ENCODE assay signal across 8 cellular contexts in the genomic region with DNA sequence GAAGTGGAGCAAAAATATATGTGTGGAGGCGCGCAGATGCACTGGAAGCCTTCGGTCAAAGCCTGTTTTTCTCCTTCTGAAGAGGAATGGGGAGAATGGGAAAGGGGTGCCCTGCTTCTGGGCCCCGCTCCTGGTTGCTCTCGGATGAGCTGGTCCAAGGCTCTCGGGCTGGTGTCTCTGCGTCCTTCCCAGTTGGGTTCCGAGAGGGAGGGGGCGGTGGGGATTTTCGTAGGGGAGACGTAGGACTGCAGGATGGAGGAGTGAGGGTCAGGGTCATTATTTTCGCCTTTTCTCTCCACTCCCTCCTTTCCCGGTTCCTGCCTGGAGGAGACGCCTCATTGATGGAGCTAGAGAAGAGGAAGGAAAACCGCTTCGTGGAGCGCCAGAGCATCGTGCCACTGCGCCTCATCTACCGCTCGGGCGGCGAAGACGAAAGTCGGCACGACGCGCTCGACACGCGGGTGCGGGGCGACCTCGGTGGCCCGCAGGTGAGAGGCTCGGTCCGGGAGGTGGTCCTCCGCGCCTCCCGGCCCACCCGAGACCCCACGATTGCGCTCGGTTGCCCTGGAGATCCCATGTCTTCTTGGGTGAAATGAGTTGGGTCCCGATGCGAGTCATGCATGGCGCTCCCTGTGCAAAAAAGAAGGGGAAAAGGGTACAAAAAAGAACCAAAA. TPM values are rescaled to one million over a fixed set of nuclear protein-coding genes. Genes with fewer than 3 reads are reported as not detected.
DNase-seq lines count a peak whose midpoint lies in the region; ATAC-seq and TF ChIP-seq lines count a peak whose summit lies in the region.

No MANE protein-coding gene starts in this region.

- H3K36me3 ChIP-seq in CD8-positive, alpha-beta memory T cell (ENCODE audit: insufficient read depth, low read length): no peaks in the 10 kb centered on the region
- H3K36me3 ChIP-seq in adrenal gland (replicated peaks in 1 of 2) (no peaks in the 10 kb centered on the region), psoas muscle (ENCODE audit: insufficient read depth in 1 of 2, low read depth in 1 of 2) (no peaks in the 10 kb centered on the region)

- TF ChIP-seq POLR2A in adrenal gland (IDR thresholded peaks at IDR 0.05): no peak

- 1 to 2% (median 2%) methylated on average over 25 to 47 of the region's 47 CpGs for WGBS in adrenal gland, 4 donors
- 3% methylated on average over 47 of the region's 47 CpGs for WGBS in right cardiac atrium
- 2 to 4% (median 2%) methylated on average over 33 to 47 of the region's 47 CpGs for WGBS in psoas muscle, 3 donors

- H3K36me3 Mint-ChIP-seq in CD8-positive, alpha-beta memory T cell: peaks cover 4 to 17% (median 5%) of the 10 kb centered on the region in 3 donors

- H3K4me1 Mint-ChIP-seq in CD8-positive, alpha-beta memory T cell: peaks cover 9 to 22% (median 13%) of the 10 kb centered on the region in 3 donors

- TF ChIP-seq CTCF in adrenal gland (IDR thresholded peaks at IDR 0.05) (no peak), psoas muscle (IDR thresholded peaks at IDR 0.05) (no peak)

- CTCF ChIA-PET in CD8-positive, alpha-beta memory T cell (lab: Charles Lee): interaction anchor here (0.7 to 1.9 kb wide), 6 partner anchors 10 to 286 kb away, joined by 3 to 8 read pairs (median 4); no protein-coding TSS in a partner anchor

- ATAC-seq in GM19455 (IDR thresholded peaks at IDR 0.05; ENCODE audit: unreplicated experiment) (peak; percentile 2), right cardiac atrium (peak; percentile 17 to 20), psoas muscle (peak in 2 of 4 donors; percentile 30 to 39), GM21367 (IDR thresholded peaks at IDR 0.05; ENCODE audit: unreplicated experiment) (no peak)

- H3K9me3 ChIP-seq in CD8-positive, alpha-beta memory T cell (ENCODE audit: low read length): no peaks in the 10 kb centered on the region
- H3K9me3 ChIP-seq in adrenal gland (replicated peaks in 1 of 3) (no peaks in the 10 kb centered on the region), right cardiac atrium (ENCODE audit: control insufficient read depth, low read length) (no peaks in the 10 kb centered on the region), psoas muscle (no peaks in the 10 kb centered on the region)

- H3K4me3 ChIP-seq in CD8-positive, alpha-beta memory T cell (ENCODE audit: low read length): peak overlapping the region; percentile 69
- H3K4me3 ChIP-seq in adrenal gland: peak overlapping the region; percentile 4 to 92 (median 86)
- H3K4me3 ChIP-seq in right cardiac atrium (ENCODE audit: low read length): peak overlapping the region; percentile 56
- peak overlapping the region; percentile 80 for H3K4me3 ChIP-seq in psoas muscle

- DNase-seq in CD8-positive, alpha-beta memory T cell: peak in 2 of 5 donors; percentile 10 to 23
- DNase-seq in NCI-H2171 (lab: John Stamatoyannopoulos, UW): peak; percentile 37
- peak; percentile 20 to 59 (median 40) for DNase-seq in adrenal gland
- peak in 1 of 3 donors; percentile 38 for DNase-seq in right cardiac atrium
- peak in 1 of 2 donors; percentile 44 for DNase-seq in psoas muscle
- no peak for DNase-seq in DMS114 treated with DMSO at 0.1 percent for 48 hours (lab: John Stamatoyannopoulos, UW; ENCODE audit: unreplicated experiment)

- H3K27me3 Mint-ChIP-seq in CD8-positive, alpha-beta memory T cell: peaks cover 0 to 3% of the 10 kb centered on the region in 2 donors

- H3K27ac Mint-ChIP-seq in CD8-positive, alpha-beta memory T cell: peak overlapping the region in 5 of 8 donors; percentile 36 to 89 (median 69)

- H3K27me3 ChIP-seq in CD8-positive, alpha-beta memory T cell (ENCODE audit: insufficient read depth, low read length, poor library complexity, severe bottlenecking): no peaks in the 10 kb centered on the region
- H3K27me3 ChIP-seq in adrenal gland (no peaks in the 10 kb centered on the region), right cardiac atrium (ENCODE audit: control insufficient read depth, insufficient read depth) (no peaks in the 10 kb centered on the region), psoas muscle (ENCODE audit: insufficient read depth in 3 of 3, low read length in 2 of 3) (no peaks in the 10 kb centered on the region)

- no peaks in the 10 kb centered on the region for H3K9me3 Mint-ChIP-seq in CD8-positive, alpha-beta memory T cell

- intact Hi-C loops in adrenal gland (cut with DNase I): loop anchor here in 1 of 2 donors (10.0 kb wide), 1 partner anchor 180 kb away; no protein-coding TSS in a partner anchor
- intact Hi-C loops in right cardiac atrium (cut with DNase I): no loop called here
- intact Hi-C loops in psoas muscle (cut with DNase I): loop anchor here (5.0 to 10.0 kb wide), 3 partner anchors 58 to 180 kb away; a partner anchor contains a TSS

- H3K4me3 Mint-ChIP-seq in CD8-positive, alpha-beta memory T cell: peak overlapping the region; percentile 88 to 95 (median 93)

- POLR2A ChIA-PET in CD8-positive, alpha-beta memory T cell (lab: Charles Lee): interaction anchor here (0.6 to 1.5 kb wide), 2 partner anchors 14 to 235 kb away, joined by 3 to 4 read pairs; no protein-coding TSS in a partner anchor

- H3K27ac ChIP-seq in CD8-positive, alpha-beta memory T cell (ENCODE audit: low read depth, low read length): peak overlapping the region; percentile 38
- peak overlapping the region in 3 of 5 donors; percentile 33 to 73 (median 67) for H3K27ac ChIP-seq in adrenal gland
- H3K27ac ChIP-seq in right cardiac atrium (ENCODE audit: low read length): no peak overlapping the region
- H3K27ac ChIP-seq in psoas muscle: no peak overlapping the region

- H3K4me1 ChIP-seq in CD8-positive, alpha-beta memory T cell (ENCODE audit: insufficient read depth, low read length): peaks cover 6% of the 10 kb centered on the region
- H3K4me1 ChIP-seq in adrenal gland (replicated peaks in 1 of 2): peaks cover 10 to 13% of the 10 kb centered on the region in 2 donors
- no peaks in the 10 kb centered on the region for H3K4me1 ChIP-seq in right cardiac atrium (ENCODE audit: control insufficient read depth, insufficient read depth, low read length)
- H3K4me1 ChIP-seq in psoas muscle: peaks cover 4% of the 10 kb centered on the region

RNA-seq across cellular contexts. Expression of a gene that starts 0.8 kb away (rescaled TPM):
- total RNA-seq in CD8-positive, alpha-beta memory T cell: 1 to 10 TPM; 4.3 to 4.7 TPM
- polyA plus RNA-seq in CD8-positive, alpha-beta memory T cell: 2.3 TPM
- 10 to 100 TPM in 7 of 8 donors, 1 to 10 TPM in 1; 7.8 to 35.0 (median 27.2) TPM for total RNA-seq in adrenal gland
- 1 to 10 TPM; 2.3 to 5.2 (median 3.2) TPM for polyA plus RNA-seq in adrenal gland
- 1 to 10 TPM; 2.5 to 5.6 (median 3.9) TPM for total RNA-seq in right cardiac atrium
- 0.57 TPM for polyA plus RNA-seq in right cardiac atrium
- total RNA-seq in psoas muscle: 1 to 10 TPM in 2 of 4 donors, under 1 TPM in 2; 0.42 to 7.0 (median 1.0) TPM
- polyA plus RNA-seq in psoas muscle: under 1 TPM; 0.09 to 0.38 (median 0.14) TPM

RNA-seq across cellular contexts. Expression of a gene that starts 58.5 kb away (rescaled TPM):
- 10 to 100 TPM; 63.9 to 67.1 TPM for total RNA-seq in CD8-positive, alpha-beta memory T cell
- 30.4 TPM for polyA plus RNA-seq in CD8-positive, alpha-beta memory T cell
- total RNA-seq in adrenal gland (10 to 100 TPM in 1 of 8 donors, 1 to 10 TPM in 6, under 1 TPM in 1; 0.91 to 23.2 (median 7.5) TPM), right cardiac atrium (1 to 10 TPM; 2.2 to 2.8 (median 2.5) TPM), psoas muscle (1 to 10 TPM; 1.5 to 4.1 (median 2.0) TPM)
- polyA plus RNA-seq in adrenal gland (1 to 10 TPM; 5.6 to 6.6 (median 5.8) TPM), right cardiac atrium (1.6 TPM), psoas muscle (1 to 10 TPM; 2.0 to 5.3 (median 3.8) TPM)

RNA-seq across cellular contexts. Expression of a gene that starts 58.7 kb away (rescaled TPM):
- total RNA-seq in CD8-positive, alpha-beta memory T cell: 10 to 100 TPM; 32.8 to 37.9 TPM
- 13.7 TPM for polyA plus RNA-seq in CD8-positive, alpha-beta memory T cell
- 10 to 100 TPM in 7 of 8 donors, 1 to 10 TPM in 1; 9.9 to 57.2 (median 25.1) TPM for total RNA-seq in adrenal gland
- polyA plus RNA-seq in adrenal gland: 10 to 100 TPM in 1 of 3 donors, 1 to 10 TPM in 2; 4.5 to 21.6 (median 6.1) TPM
- total RNA-seq in right cardiac atrium: 10 to 100 TPM; 25.7 to 28.4 (median 27.1) TPM
- 8.6 TPM for polyA plus RNA-seq in right cardiac atrium
- 10 to 100 TPM in 1 of 4 donors, 1 to 10 TPM in 3; 5.8 to 11.2 (median 8.2) TPM for total RNA-seq in psoas muscle
- polyA plus RNA-seq in psoas muscle: 1 to 10 TPM; 3.1 to 5.7 (median 5.2) TPM

Comparison
In these comparisons a context has a peak if more than half of its experiments do, and no peak if none do; other contexts are left out.
1. H3K27ac ChIP-seq: peak in CD8-positive, alpha-beta memory T cell (single experiment) and adrenal gland (3 of 5); none in right cardiac atrium (single experiment) and psoas muscle (single experiment).
2. intact Hi-C loops: an anchor here in psoas muscle (5.0 to 10.0 kb wide); none called in right cardiac atrium.
3. Peak in every context shown above with its lines, with median percentiles within 50 percentile points of each other: H3K4me3 ChIP-seq.